Comparison of ENCODE assay signal across 26 cellular contexts in the genomic region with DNA sequence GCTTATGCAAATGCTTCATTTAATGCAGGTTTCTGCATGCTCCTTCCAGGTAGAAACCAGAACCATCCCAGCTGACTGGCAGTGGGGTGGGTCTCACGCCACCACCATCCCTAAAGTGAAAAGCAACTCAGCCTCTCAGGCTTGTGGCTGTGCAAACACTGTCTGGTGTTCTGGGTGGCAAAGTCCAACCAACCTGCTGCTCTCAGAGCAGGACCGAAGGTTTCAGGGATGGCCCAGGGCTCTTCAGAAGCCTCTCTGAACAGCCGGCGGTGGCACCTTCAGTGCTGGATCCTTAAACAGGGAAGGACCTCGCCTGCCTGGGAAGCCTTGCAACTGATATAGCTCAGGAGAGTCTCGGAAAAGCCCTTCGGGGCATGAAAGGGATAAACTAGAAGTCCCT.
"Had no signal": no experiment of that assay in that cellular context is flagged by ENCODE, and none has a peak within 500 bp of the region (broad histone marks: within the 10 kb centered on the region; RNA-seq: fewer than 3 reads in every experiment).

No MANE protein-coding gene starts in this region.

- H3K27ac Mint-ChIP-seq: activated naive CD8-positive, alpha-beta T cell treated with anti-CD3 and anti-CD28 coated beads, Interleukin-2, amount 50 U/mL, for 24 hours; naive B cell; nephron progenitor cell; T-helper 2 cell treated with Interferon-gamma antibody and Interleukin-4, amounts not matched to agents 5 μg/mL and 100 μg/mL, for 36 hours had no signal

- H3K9me3 ChIP-seq: gastroesophageal sphincter, right atrium auricular region had no signal

- ATAC-seq: activated naive CD8-positive, alpha-beta T cell treated with anti-CD3 and anti-CD28 coated beads, Interleukin-2, amount 50 U/mL, for 24 hours; gastroesophageal sphincter had no signal

- H3K4me1 Mint-ChIP-seq: activated naive CD8-positive, alpha-beta T cell treated with anti-CD3 and anti-CD28 coated beads, Interleukin-2, amount 50 U/mL, for 24 hours; naive B cell had no signal

- FAIRE-seq: endothelial cell of umbilical vein, keratinocyte, TTC549, urothelium cell line had no signal

- H3K27me3 ChIP-seq: gastroesophageal sphincter, right atrium auricular region had no signal

- H2AFZ ChIP-seq: parathyroid adenoma had no signal

- H3K27ac ChIP-seq: gastroesophageal sphincter, parathyroid adenoma, right atrium auricular region, VCaP had no signal

- H3K9ac ChIP-seq: parathyroid adenoma had no signal

- H3K4me3 ChIP-seq: gastroesophageal sphincter, lung, right atrium auricular region had no signal

- H3K36me3 Mint-ChIP-seq: naive B cell had no signal

- H3K4me3 Mint-ChIP-seq: activated naive CD8-positive, alpha-beta T cell treated with anti-CD3 and anti-CD28 coated beads, Interleukin-2, amount 50 U/mL, for 24 hours; naive B cell; nephron progenitor cell; T-helper 2 cell treated with Interferon-gamma antibody and Interleukin-4, amounts not matched to agents 5 μg/mL and 100 μg/mL, for 36 hours had no signal

- H3K4me1 ChIP-seq: gastroesophageal sphincter, parathyroid adenoma, right atrium auricular region had no signal

- DNase-seq: activated CD4-positive, alpha-beta T cell treated with anti-CD3 and anti-CD28 coated beads for 4 hours; activated CD4-positive, alpha-beta T cell treated with anti-CD3 and anti-CD28 coated beads, Interleukin-2, amount 50 U/mL, for 4 hours; activated gamma-delta T cell treated with Interleukin-2 at 50 U/mL for 16 hours; activated naive CD4-positive, alpha-beta T cell treated with anti-CD3 and anti-CD28 coated beads, Interleukin-2, amount 50 U/mL, for 16 hours; activated naive CD8-positive, alpha-beta T cell treated with anti-CD3 and anti-CD28 coated beads, Interleukin-2, amount 50 U/mL, for 24 hours; activated T-cell treated with anti-CD3 and anti-CD28 coated beads, Interleukin-2, amount 50 U/mL, for 1 hour; amygdala; caudate nucleus; hippocampal formation; naive B cell; nephron progenitor cell; nucleus accumbens; stimulated activated CD4-positive, alpha-beta T cell treated with anti-CD3 and anti-CD28 coated beads, Interleukin-2, amount 100 ng/mL, for 48 hours; stimulated activated naive CD4-positive, alpha-beta T cell treated with Interleukin-2 at 50 U/mL for 16 hours; T-helper 1 cell; trophoblast cell had no signal

- H3K79me2 ChIP-seq: parathyroid adenoma had no signal

- H3K27me3 Mint-ChIP-seq: activated naive CD8-positive, alpha-beta T cell treated with anti-CD3 and anti-CD28 coated beads, Interleukin-2, amount 50 U/mL, for 24 hours had no signal

- H3K9me3 Mint-ChIP-seq: activated naive CD8-positive, alpha-beta T cell treated with anti-CD3 and anti-CD28 coated beads, Interleukin-2, amount 50 U/mL, for 24 hours; nephron progenitor cell; T-helper 2 cell treated with Interferon-gamma antibody and Interleukin-4, amounts not matched to agents 5 μg/mL and 100 μg/mL, for 36 hours had no signal
